Comparison of ENCODE assay signal across 25 cellular contexts in genomic region chr5:128234928-128235641, GRCh38.
A peak's percentile ranks its signal among the peaks of the same experiment; 100 is the strongest.
DNase-seq lines count a peak whose midpoint lies in the region; ATAC-seq, FAIRE-seq and TF ChIP-seq lines count a peak whose summit lies in the region.
"Had no signal": no experiment of that assay in that cellular context is flagged by ENCODE, and none has a peak within 500 bp of the region (broad histone marks: within the 10 kb centered on the region; RNA-seq: fewer than 3 reads in every experiment).

No MANE protein-coding gene starts in this region.

- peak; percentile 35 for DNase-seq in SK-N-DZ (ENCODE audit: low spot score)
- no peak for DNase-seq in H1 (ENCODE audit: low read depth in 1 of 2, low spot score in 2 of 2)
- no peak for DNase-seq in neuronal stem cell (ENCODE audit: low spot score)
- no peak for DNase-seq in adrenal gland
- no peak for DNase-seq in KBM-7
- DNase-seq in kidney tubule cell (ENCODE audit: low spot score) = no peak
- DNase-seq: ACHN; BE2C; C1 segment of cervical spinal cord; CD4-positive, CD25-positive, alpha-beta regulatory T cell; CD8-positive, alpha-beta memory T cell; COR-L47; DMS 273 treated with DMSO at 0.1 percent for 48 hours; DMS53; DND-41; EL; H7 had no signal

- H3K79me1 ChIP-seq in H1 (ENCODE audit: low read depth, low read length) (no peaks in the 10 kb centered on the region), neuronal stem cell (ENCODE audit: low read depth, low read length) (no peaks in the 10 kb centered on the region)

- H3K18ac ChIP-seq in H1 (ENCODE audit: extremely low read depth, low read length) (no peak overlapping the region), neuronal stem cell (ENCODE audit: low read length) (peak overlapping the region; percentile 54)

- H2BK5ac ChIP-seq in H1 (ENCODE audit: low read depth, low read length) (no peak overlapping the region), neuronal stem cell (ENCODE audit: low read length) (no peak overlapping the region)

- no peak overlapping the region for H3K56ac ChIP-seq in H1 (replicated peaks; ENCODE audit: insufficient read length, low read depth, low read length)

- H2AFZ ChIP-seq in H1 (ENCODE audit: low read length) (peak overlapping the region; percentile 50; the same call in 1 of the 2 replicates), neuronal stem cell (ENCODE audit: low read length) (no peak overlapping the region)
- H2AFZ ChIP-seq: GM23338 had no signal

- H3K79me2 ChIP-seq in H1 (ENCODE audit: control insufficient read depth in 1 of 2, insufficient read depth in 2 of 2, low read length in 2 of 2) = no peaks in the 10 kb centered on the region

- H4K91ac ChIP-seq in H1 (replicated peaks; ENCODE audit: insufficient read length, low read length) (no peak overlapping the region), neuronal stem cell (ENCODE audit: low read depth, low read length, poor library complexity) (no peak overlapping the region)

- no peak for ATAC-seq in GM21515 (IDR thresholded peaks at IDR 0.05; ENCODE audit: unreplicated experiment)
- ATAC-seq: GM23338, HCT116, HepG2 had no signal

- no peak overlapping the region for H3K4me2 ChIP-seq in H1 (ENCODE audit: insufficient read depth in 1 of 2, low read depth in 2 of 2, low read length in 2 of 2)
- H3K4me2 ChIP-seq in neuronal stem cell (ENCODE audit: insufficient read depth, low read length, poor library complexity, severe bottlenecking) = no peak overlapping the region
- H3K4me2 ChIP-seq: GM23338 had no signal

- TF ChIP-seq CTCF in H1 (IDR thresholded peaks at IDR 0.05; ENCODE audit: control extremely low read depth in 1 of 3, insufficient read depth in 1 of 3, low read depth in 1 of 3, low read length in 3 of 3) (no peak), adrenal gland (IDR thresholded peaks at IDR 0.05) (no peak)

- H3K4ac ChIP-seq in H1 (replicated peaks; ENCODE audit: insufficient read length, low read depth, low read length) (no peak overlapping the region), neuronal stem cell (ENCODE audit: low read length) (no peak overlapping the region)

- no peak overlapping the region for H3K14ac ChIP-seq in H1 (ENCODE audit: insufficient read length)
- no peak overlapping the region for H3K14ac ChIP-seq in neuronal stem cell (ENCODE audit: low read length)

- H3K9me3 ChIP-seq in H1 (ENCODE audit: insufficient read depth in 2 of 2, low read depth in 1 of 2, low read length in 1 of 2) (no peaks in the 10 kb centered on the region), neuronal stem cell (replicated peaks in 1 of 2; ENCODE audit: control insufficient read depth in 2 of 2, insufficient read depth in 1 of 2, low read depth in 1 of 2, low read length in 2 of 2) (no peaks in the 10 kb centered on the region), adrenal gland (replicated peaks in 1 of 3) (no peaks in the 10 kb centered on the region)
- H3K9me3 ChIP-seq: BE2C had no signal

- H3K27ac ChIP-seq in H1 (ENCODE audit: low read depth, low read length) = no peak overlapping the region
- no peak overlapping the region for H3K27ac ChIP-seq in neuronal stem cell (replicated peaks; ENCODE audit: low read length)
- no peak overlapping the region for H3K27ac ChIP-seq in adrenal gland

- H3K23ac ChIP-seq in H1 (ENCODE audit: insufficient read length) (no peak overlapping the region), neuronal stem cell (ENCODE audit: low read depth, low read length, poor library complexity) (no peak overlapping the region)

- H4K8ac ChIP-seq in H1 (ENCODE audit: extremely low read depth, insufficient read depth, low read length) (no peak overlapping the region), neuronal stem cell (ENCODE audit: low read depth, low read length) (no peak overlapping the region)

- WGBS in H1 (ENCODE audit: extremely low coverage in 1 of 2, insufficient coverage in 1 of 2, insufficient read length in 1 of 2, insufficient replicate concordance in 2 of 2, low coverage in 1 of 2, low lambda C conversion rate in 2 of 2, missing lambda C conversion rate in 1 of 2), 2 experiments = 98% methylated on average over 7 of the region's 7 CpGs; no CpG with 5 or more reads in 1 of the 2 experiments
- no CpG with 5 or more reads among the region's 7 CpGs for WGBS in neuronal stem cell (ENCODE audit: extremely low coverage in 2 of 2, insufficient read length in 2 of 2, insufficient replicate concordance in 1 of 2), 2 donors
- 85 to 94% (median 93%) methylated on average over 5 to 7 of the region's 7 CpGs for WGBS in adrenal gland, 4 donors

- CTCF ChIA-PET in H1 (lab: Charles Lee; ENCODE audit: partially characterized antibody) = no interaction called here

- H3K9ac ChIP-seq in H1 (replicated peaks in 1 of 4; ENCODE audit: extremely low read depth in 1 of 4, low read depth in 3 of 4, low read length in 3 of 4) (no peak overlapping the region), neuronal stem cell (ENCODE audit: low read depth, low read length, poor library complexity) (no peak overlapping the region)

- in situ Hi-C loops in KBM-7 (cut with MboI; ENCODE audit: low pct_unique_long_range_greater_than_20kb, low sequenced_read_pairs) = no loop called here

- H3K4me1 ChIP-seq in H1 (replicated peaks in 1 of 4; ENCODE audit: control insufficient read depth in 3 of 4, insufficient read depth in 4 of 4, low read length in 3 of 4) (no peaks in the 10 kb centered on the region), neuronal stem cell (ENCODE audit: control insufficient read depth in 2 of 2, insufficient read depth in 1 of 2, low read depth in 1 of 2, low read length in 2 of 2) (no peaks in the 10 kb centered on the region), adrenal gland (replicated peaks in 1 of 2) (no peaks in the 10 kb centered on the region)
- H3K4me1 ChIP-seq: BE2C had no signal

- POLR2A ChIA-PET in H1 (lab: Charles Lee; ENCODE audit: partially characterized antibody) = no interaction called here

- TF ChIP-seq EP300 in H1 (IDR thresholded peaks at IDR 0.05; ENCODE audit: borderline replicate concordance in 1 of 2, low read depth in 2 of 2, low read length in 2 of 2) = no peak

- H2BK15ac ChIP-seq in H1 (ENCODE audit: low read length) = no peak overlapping the region
- no peak overlapping the region for H2BK15ac ChIP-seq in neuronal stem cell (ENCODE audit: low read length)

- TF ChIP-seq RAD21 in H1 (IDR thresholded peaks at IDR 0.05 in 1 of 2, conservative IDR thresholded peaks at IDR 0.05 in 1 of 2; ENCODE audit: low read depth in 2 of 2, low read length in 2 of 2) = no peak

- H3K4me3 ChIP-seq in H1 (ENCODE audit: extremely low read depth in 1 of 4, insufficient read depth in 2 of 4, low read depth in 3 of 4, low read length in 4 of 4) (no peak overlapping the region), neuronal stem cell (ENCODE audit: low read length in 2 of 2) (no peak overlapping the region), adrenal gland (no peak overlapping the region)
- H3K4me3 ChIP-seq: GM23338 had no signal

- H2AK5ac ChIP-seq in H1 (ENCODE audit: low read depth, low read length) = no peak overlapping the region
- H2AK5ac ChIP-seq in neuronal stem cell (ENCODE audit: low read depth, low read length) = peak overlapping the region; percentile 22

- H3K27me3 ChIP-seq in H1 (replicated peaks in 1 of 4; ENCODE audit: control insufficient read depth in 3 of 4, extremely low read depth in 1 of 4, insufficient read depth in 3 of 4, low read length in 3 of 4) = no peaks in the 10 kb centered on the region
- no peaks in the 10 kb centered on the region for H3K27me3 ChIP-seq in neuronal stem cell (ENCODE audit: control insufficient read depth in 3 of 3, insufficient read depth in 3 of 3, low read depth in 1 of 3, low read length in 3 of 3)
- H3K27me3 ChIP-seq in adrenal gland = no peaks in the 10 kb centered on the region
- H3K27me3 ChIP-seq: BE2C had no signal

- H4K5ac ChIP-seq in H1 (ENCODE audit: insufficient read length, low read depth, low read length) = no peak overlapping the region

- FAIRE-seq in H1 (lab: Jason Lieb, UNC) = no peak
- FAIRE-seq: A204.1, G401.6, GM12891, GM18507, HepG2 had no signal

- no peak overlapping the region for H2BK120ac ChIP-seq in H1 (replicated peaks; ENCODE audit: low read depth, low read length)
- H2BK120ac ChIP-seq in neuronal stem cell (ENCODE audit: low read depth, low read length) = no peak overlapping the region

- H3K36me3 ChIP-seq in H1 (ENCODE audit: control insufficient read depth in 2 of 4, insufficient read depth in 4 of 4, low read length in 3 of 4) = no peaks in the 10 kb centered on the region
- no peaks in the 10 kb centered on the region for H3K36me3 ChIP-seq in neuronal stem cell (replicated peaks in 1 of 2; ENCODE audit: control insufficient read depth in 2 of 2, insufficient read depth in 2 of 2, low read length in 2 of 2)
- H3K36me3 ChIP-seq in adrenal gland (replicated peaks in 1 of 2) = no peaks in the 10 kb centered on the region
- H3K36me3 ChIP-seq: BE2C had no signal

- TF ChIP-seq POLR2A in H1 (IDR thresholded peaks at IDR 0.05; ENCODE audit: control extremely low read depth in 1 of 2, low read depth in 2 of 2, low read length in 2 of 2) (no peak), adrenal gland (IDR thresholded peaks at IDR 0.05) (no peak)

- no peak overlapping the region for H2BK20ac ChIP-seq in H1 (ENCODE audit: low read length)

- intact Hi-C loops in adrenal gland (cut with DNase I) = no loop called here

- H3K23me2 ChIP-seq in H1 (ENCODE audit: low read depth, low read length) = no peaks in the 10 kb centered on the region

- H4K20me1 ChIP-seq in H1 (replicated peaks in 1 of 2; ENCODE audit: control insufficient read depth in 1 of 2, insufficient read depth in 2 of 2, low read length in 2 of 2) = no peaks in the 10 kb centered on the region

- no peak overlapping the region for H2BK12ac ChIP-seq in H1 (ENCODE audit: low read depth, low read length)
- no peak overlapping the region for H2BK12ac ChIP-seq in neuronal stem cell (ENCODE audit: low read length)

TF ChIP-seq in H1, 55 proteins besides CTCF, POLR2A, EP300 and RAD21:
- no peak for TF ChIP-seq YY1 (IDR thresholded peaks at IDR 0.05; ENCODE audit: low read depth, low read length)
- TF ChIP-seq CEBPB (IDR thresholded peaks at IDR 0.05; ENCODE audit: low read depth, low read length) = no peak
- TF ChIP-seq GABPA (IDR thresholded peaks at IDR 0.05; ENCODE audit: borderline replicate concordance, insufficient read depth, low read length) = no peak
- TF ChIP-seq HDAC6 (IDR thresholded peaks at IDR 0.05; ENCODE audit: low read depth, low read length) = no peak
